1 cellular context compared by ENCODE assay signal in the genomic region with DNA sequence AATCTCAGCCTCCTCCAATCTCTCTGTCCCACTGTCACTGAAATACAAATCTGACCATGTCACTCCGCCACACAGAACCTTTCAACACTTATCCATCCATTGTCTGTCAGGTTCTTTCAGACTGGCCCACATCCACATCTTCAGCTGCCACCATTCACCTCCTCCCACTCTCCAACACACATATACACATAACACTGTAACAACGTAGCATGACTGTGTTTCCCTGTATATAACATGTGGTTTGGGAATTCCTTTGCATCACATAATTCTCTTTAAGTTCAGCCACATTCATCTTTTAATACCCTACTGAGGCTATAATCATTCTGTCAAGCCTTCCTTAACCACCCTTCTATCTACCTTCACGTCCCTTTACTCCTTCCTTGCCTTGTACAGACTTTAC.
TF ChIP-seq lines count a peak whose summit lies in the region.

No MANE protein-coding gene starts in this region.

TF ChIP-seq in IMR-90, 13 proteins besides CTCF, POLR2A, EP300 and RAD21 (continued from another document):
- TF ChIP-seq SMC3 (IDR thresholded peaks at IDR 0.05; ENCODE audit: low read depth, low read length), result no peak
- no peak for TF ChIP-seq BHLHE40 (IDR thresholded peaks at IDR 0.05; ENCODE audit: low read depth, low read length)
- no peak for TF ChIP-seq RFX5 (IDR thresholded peaks at IDR 0.05; ENCODE audit: low read depth, low read length)
- no peak for TF ChIP-seq MAZ (IDR thresholded peaks at IDR 0.05; ENCODE audit: borderline replicate concordance, low read depth, low read length)
